ENCODE assay signal across 16 cellular contexts in the genomic region with DNA sequence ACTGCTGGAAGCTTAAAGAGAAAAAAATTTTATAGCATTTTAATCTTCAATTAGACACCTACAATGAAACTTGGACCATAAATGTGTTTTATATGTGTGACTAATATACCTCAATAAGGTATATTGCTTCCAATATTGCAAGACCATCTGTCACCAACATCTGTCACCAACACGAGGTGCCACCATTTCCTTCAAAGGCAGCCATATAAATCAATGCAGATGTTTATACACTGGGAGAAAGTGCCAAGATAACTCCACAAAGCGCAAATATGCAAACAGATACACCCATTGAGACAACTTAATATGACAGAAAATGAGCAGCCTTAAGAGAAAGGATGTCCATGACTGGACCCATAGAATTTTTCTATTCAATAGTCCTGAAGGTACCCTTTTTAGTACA. TPM values are rescaled to one million over a fixed set of nuclear protein-coding genes. Genes with fewer than 3 reads are reported as not detected.
DNase-seq lines count a peak whose midpoint lies in the region; ATAC-seq, FAIRE-seq and TF ChIP-seq lines count a peak whose summit lies in the region.
"Had no signal": no experiment of that assay in that cellular context is flagged by ENCODE, and none has a peak within 500 bp of the region (broad histone marks: within the 10 kb centered on the region; RNA-seq: fewer than 3 reads in every experiment).

No MANE protein-coding gene starts in this region.

- H3K36me3 Mint-ChIP-seq in Caco-2 (ENCODE audit: insufficient read depth, unreplicated experiment) (peaks cover 14% of the 10 kb centered on the region), natural killer cell (peaks cover 6% of the 10 kb centered on the region)
- peaks cover 28% of the 10 kb centered on the region for H3K36me3 Mint-ChIP-seq in activated naive CD8-positive, alpha-beta T cell treated with anti-CD3 and anti-CD28 coated beads, Interleukin-2, amount 10 ng/mL, durations not matched to agents 7 days and 5 days

- peak overlapping the region; percentile 82 for H3K27ac Mint-ChIP-seq in Caco-2 (ENCODE audit: unreplicated experiment)
- H3K27ac Mint-ChIP-seq in activated naive CD8-positive, alpha-beta T cell treated with anti-CD3 and anti-CD28 coated beads, Interleukin-2, amount 10 ng/mL, durations not matched to agents 7 days and 5 days: peak overlapping the region; percentile 90
- H3K27ac Mint-ChIP-seq in natural killer cell: peak overlapping the region; percentile 63 to 86

- no peaks in the 10 kb centered on the region for H3K27me3 Mint-ChIP-seq in Caco-2 (ENCODE audit: insufficient read depth, unreplicated experiment)
- no peaks in the 10 kb centered on the region for H3K27me3 Mint-ChIP-seq in activated naive CD8-positive, alpha-beta T cell treated with anti-CD3 and anti-CD28 coated beads, Interleukin-2, amount 10 ng/mL, durations not matched to agents 7 days and 5 days
- H3K27me3 Mint-ChIP-seq in natural killer cell (ENCODE audit: low read depth in 2 of 2): no peaks in the 10 kb centered on the region

- no peak for ATAC-seq in activated naive CD8-positive, alpha-beta T cell treated with anti-CD3 and anti-CD28 coated beads, Interleukin-2, amount 10 ng/mL, durations not matched to agents 7 days and 5 days (ENCODE audit: low read depth)
- ATAC-seq in natural killer cell: no peak

- no peaks in the 10 kb centered on the region for H3K9me3 Mint-ChIP-seq in Caco-2 (ENCODE audit: unreplicated experiment)
- no peaks in the 10 kb centered on the region for H3K9me3 Mint-ChIP-seq in activated naive CD8-positive, alpha-beta T cell treated with anti-CD3 and anti-CD28 coated beads, Interleukin-2, amount 10 ng/mL, durations not matched to agents 7 days and 5 days
- H3K9me3 Mint-ChIP-seq in natural killer cell: no peaks in the 10 kb centered on the region

- H3K4me1 Mint-ChIP-seq in Caco-2 (ENCODE audit: low read depth, unreplicated experiment) (peaks cover 66% of the 10 kb centered on the region), natural killer cell (peaks cover 51 to 57% of the 10 kb centered on the region in 2 donors)
- H3K4me1 Mint-ChIP-seq in activated naive CD8-positive, alpha-beta T cell treated with anti-CD3 and anti-CD28 coated beads, Interleukin-2, amount 10 ng/mL, durations not matched to agents 7 days and 5 days: peaks cover 58% of the 10 kb centered on the region

- H3K27me3 ChIP-seq in Caco-2 (replicated peaks; ENCODE audit: control insufficient read depth, insufficient read depth, low read length): no peaks in the 10 kb centered on the region

- H3K4me3 Mint-ChIP-seq in Caco-2 (ENCODE audit: unreplicated experiment): no peak overlapping the region
- H3K4me3 Mint-ChIP-seq in activated naive CD8-positive, alpha-beta T cell treated with anti-CD3 and anti-CD28 coated beads, Interleukin-2, amount 10 ng/mL, durations not matched to agents 7 days and 5 days: peak overlapping the region; percentile 65
- H3K4me3 Mint-ChIP-seq in natural killer cell: peak overlapping the region; percentile 76

- TF ChIP-seq CTCF in Caco-2 (IDR thresholded peaks at IDR 0.05; ENCODE audit: insufficient read depth in 1 of 2, low read depth in 1 of 2, low read length in 1 of 2, severe bottlenecking in 1 of 2, unreplicated experiment in 1 of 2): no peak
- TF ChIP-seq CTCF in natural killer cell (IDR thresholded peaks at IDR 0.05): no peak

- H3K4me3 ChIP-seq in Caco-2 (ENCODE audit: low read depth, low read length): no peak overlapping the region
- H3K4me3 ChIP-seq: thoracic aorta had no signal

- CTCF ChIA-PET in Caco-2 (lab: Charles Lee): interaction anchor here (0.6 to 2.1 kb wide), 3 partner anchors 24 to 41 kb away, joined by 3 to 15 read pairs (median 6); partner anchors contain the start of gene MPZL2

- peaks cover 3% of the 10 kb centered on the region; the same call in 1 of the 2 replicates for H3K36me3 ChIP-seq in Caco-2 (ENCODE audit: control insufficient read depth, insufficient read depth, low read length)
- H3K36me3 ChIP-seq: thoracic aorta had no signal

- intact Hi-C loops in Caco-2 (cut with micrococcal nuclease; ENCODE audit: unreplicated experiment) (no loop called here), natural killer cell (cut with micrococcal nuclease) (no loop called here)

- POLR2A ChIA-PET in Caco-2 (lab: Charles Lee): interaction anchor here (0.5 to 1.8 kb wide), 2 partner anchors 13 to 47 kb away, joined by 3 to 7 read pairs; partner anchors contain the start of gene MPZL3
- POLR2A ChIA-PET in activated naive CD8-positive, alpha-beta T cell treated with anti-CD3 and anti-CD28 coated beads, Interleukin-2, amount 10 ng/mL, durations not matched to agents 7 days and 5 days (lab: Charles Lee): interaction anchor here (0.6 to 4.2 kb wide), 9 partner anchors 9 to 65 kb away, joined by 3 to 49 read pairs (median 5); partner anchors contain the start of genes CD3E, JAML and MPZL3

- no peaks in the 10 kb centered on the region for H3K9me3 ChIP-seq in Caco-2
- H3K9me3 ChIP-seq: thoracic aorta had no signal

- peaks cover 82% of the 10 kb centered on the region for H3K4me1 ChIP-seq in Caco-2

- BruUV-seq in Caco-2 (replicated peaks; lab: Mats Ljungman, UMichigan): no TSS peak

- DNase-seq in NCI-H524 (lab: John Stamatoyannopoulos, UW) (peak; percentile 35 to 70), NCI-H524 treated with DMSO at 0.1 percent for 48 hours (lab: John Stamatoyannopoulos, UW) (no peak), Caco-2 (no peak), natural killer cell (no peak), medulla oblongata (ENCODE audit: extremely low spot score) (no peak), GM19239 (ENCODE audit: insufficient read length, low spot score) (no peak), NOMO-1 treated with dmso at 0.1 percent for 144 hours (lab: John Stamatoyannopoulos, UW; ENCODE audit: unreplicated experiment) (no peak)
- DNase-seq in activated naive CD8-positive, alpha-beta T cell treated with anti-CD3 and anti-CD28 coated beads, Interleukin-2, amount 10 ng/mL, durations not matched to agents 7 days and 5 days: no peak
- DNase-seq: central memory CD4-positive, alpha-beta T cell; foreskin fibroblast; GOT3; Karpas-422; NCI-H526 treated with DMSO at 0.1 percent for 48 hours had no signal

- no peak for FAIRE-seq in GM19239 (lab: Jason Lieb, UNC)
- FAIRE-seq: TTC549 had no signal

RNA-seq across cellular contexts. Expression of gene MPZL3, which starts 12.7 kb away (rescaled TPM):
- 29.6 and 31.8 TPM in 2 replicates for total RNA-seq in Caco-2 (2022)
- 10 to 100 TPM; 24.5 to 29.8 TPM for total RNA-seq in activated naive CD8-positive, alpha-beta T cell treated with anti-CD3 and anti-CD28 coated beads, Interleukin-2, amount 10 ng/mL, durations not matched to agents 7 days and 5 days
- total RNA-seq in natural killer cell: 1 to 10 TPM; 6.3 to 7.5 (median 6.7) TPM

RNA-seq across cellular contexts. Expression of gene JAML, which starts 14.7 kb away (rescaled TPM):
- 8.9 and 12.0 TPM in 2 replicates for total RNA-seq in Caco-2 (2022)
- total RNA-seq in activated naive CD8-positive, alpha-beta T cell treated with anti-CD3 and anti-CD28 coated beads, Interleukin-2, amount 10 ng/mL, durations not matched to agents 7 days and 5 days: 100 to 1,000 TPM; 181 to 189 TPM
- 10 to 100 TPM in 2 of 3 donors, 1 to 10 TPM in 1; 7.1 to 27.8 (median 12.8) TPM for total RNA-seq in natural killer cell
- total RNA-seq: A172 had no signal

RNA-seq across cellular contexts. Expression of gene MPZL2, which starts 24.6 kb away (rescaled TPM):
- 69.9 and 80.2 TPM in 2 replicates for total RNA-seq in Caco-2 (2022)
- total RNA-seq in activated naive CD8-positive, alpha-beta T cell treated with anti-CD3 and anti-CD28 coated beads, Interleukin-2, amount 10 ng/mL, durations not matched to agents 7 days and 5 days: 1 to 10 TPM; 8.2 to 9.2 TPM
- total RNA-seq in natural killer cell: under 1 TPM in 2 of 3 donors, not detected in 1; 0.49 to 0.58 TPM
- total RNA-seq: A172 had no signal

Comparison
In these comparisons a context has a peak if more than half of its experiments do, and no peak if none do; other contexts are left out.
1. DNase-seq: peak in NCI-H524 (2 of 2); none in NCI-H524 treated with DMSO at 0.1 percent for 48 hours (single experiment), Caco-2 (0 of 2), activated naive CD8-positive, alpha-beta T cell treated with anti-CD3 and anti-CD28 coated beads, Interleukin-2, amount 10 ng/mL, durations not matched to agents 7 days and 5 days (single experiment), natural killer cell (single experiment), medulla oblongata (single experiment), GM19239 (single experiment) and NOMO-1 treated with dmso at 0.1 percent for 144 hours (single experiment).
2. RNA of gene JAML, which starts 14.7 kb away (total RNA-seq): 181 to 189 TPM in activated naive CD8-positive, alpha-beta T cell treated with anti-CD3 and anti-CD28 coated beads, Interleukin-2, amount 10 ng/mL, durations not matched to agents 7 days and 5 days; 7.1 to 27.8 TPM in natural killer cell and 8.9 to 12.0 TPM in Caco-2; every median in the first group is over 4 times any median in the second.
3. RNA of gene MPZL2, which starts 24.6 kb away (total RNA-seq): 69.9 to 80.2 TPM in Caco-2 and 8.2 to 9.2 TPM in activated naive CD8-positive, alpha-beta T cell treated with anti-CD3 and anti-CD28 coated beads, Interleukin-2, amount 10 ng/mL, durations not matched to agents 7 days and 5 days; 0.49 to 0.58 TPM in natural killer cell; every median in the first group is over 4 times any median in the second.
4. Peak in every context shown above with its lines, with median percentiles within 50 percentile points of each other: H3K27ac Mint-ChIP-seq.